23 cellular contexts compared by ENCODE assay signal in the genomic region with DNA sequence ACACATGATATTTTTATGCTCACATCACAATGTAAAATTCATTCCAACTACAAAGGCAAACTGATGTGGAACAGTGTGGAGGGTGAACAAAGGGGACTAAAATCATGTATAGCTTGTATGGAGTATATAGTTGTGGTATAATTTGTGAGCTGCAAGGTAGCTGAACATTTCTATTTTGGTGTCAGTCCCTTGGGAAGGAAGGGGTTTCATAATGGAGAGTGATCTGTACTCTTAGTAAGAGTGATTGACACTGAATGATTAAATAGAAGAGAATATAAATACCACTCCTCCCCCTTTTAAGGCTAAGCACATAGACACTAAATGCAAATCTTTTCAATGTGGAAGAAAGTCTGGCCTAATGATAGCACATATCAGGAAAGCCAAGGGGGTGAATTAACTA.
"Had no signal": no experiment of that assay in that cellular context is flagged by ENCODE, and none has a peak within 500 bp of the region (broad histone marks: within the 10 kb centered on the region; RNA-seq: fewer than 3 reads in every experiment).

No MANE protein-coding gene starts in this region.

- H3K36me3 Mint-ChIP-seq: memory B cell; naive B cell; natural killer cell treated with Interleukin-12 subunit alpha and Interleukin-12 subunit beta and Interleukin-15 and Interleukin-18, amount 100 ng/mL, for 72 hours had no signal

- ATAC-seq: left lobe of liver; mucosa of descending colon; natural killer cell treated with Interleukin-12 subunit alpha and Interleukin-12 subunit beta and Interleukin-15 and Interleukin-18, amount 100 ng/mL, for 72 hours; sciatic nerve had no signal

- DNase-seq: dermis blood vessel endothelial cell; effector memory CD4-positive, alpha-beta T cell; head of caudate nucleus; mucosa of descending colon; naive B cell; stimulated activated CD4-positive, alpha-beta T cell treated with anti-CD3 and anti-CD28 coated beads, Interleukin-12 subunit alpha, Interleukin-12 subunit beta, amount 100 ng/mL, for 4 hours; stimulated activated CD4-positive, alpha-beta T cell treated with anti-CD3 and anti-CD28 coated beads, Interleukin-1b, Interleukin-23, amount 100 ng/mL, for 48 hours; stimulated activated CD4-positive, alpha-beta T cell treated with anti-CD3 and anti-CD28 coated beads, Interleukin-4, amount 100 ng/mL, for 1 hour; stimulated activated CD8-positive, alpha-beta memory T cell treated with anti-CD3 and anti-CD28 coated beads, Interleukin-4, amount 100 ng/mL, for 48 hours; stimulated activated naive CD4-positive, alpha-beta T cell; stomach; thyroid gland; trophoblast cell had no signal

- H3K4me3 Mint-ChIP-seq: memory B cell; naive B cell; natural killer cell treated with Interleukin-12 subunit alpha and Interleukin-12 subunit beta and Interleukin-15 and Interleukin-18, amount 100 ng/mL, for 72 hours; neural progenitor cell had no signal

- H3K9me3 Mint-ChIP-seq: memory B cell; naive B cell; natural killer cell treated with Interleukin-12 subunit alpha and Interleukin-12 subunit beta and Interleukin-15 and Interleukin-18, amount 100 ng/mL, for 72 hours; neural progenitor cell had no signal

- H3K4me1 Mint-ChIP-seq: memory B cell, naive B cell had no signal

- H3K27ac Mint-ChIP-seq: memory B cell; naive B cell; natural killer cell treated with Interleukin-12 subunit alpha and Interleukin-12 subunit beta and Interleukin-15 and Interleukin-18, amount 100 ng/mL, for 72 hours; neural progenitor cell had no signal

- H3K27ac ChIP-seq: coronary artery, neural progenitor cell, parathyroid adenoma, prostate gland, right atrium auricular region, stomach, thyroid gland, vagina had no signal

- H3K27me3 ChIP-seq: neural progenitor cell, right atrium auricular region, thyroid gland, vagina had no signal

- H3K9me3 ChIP-seq: mucosa of descending colon, prostate gland, right atrium auricular region, stomach, thyroid gland, vagina had no signal
